In the genomic region with DNA sequence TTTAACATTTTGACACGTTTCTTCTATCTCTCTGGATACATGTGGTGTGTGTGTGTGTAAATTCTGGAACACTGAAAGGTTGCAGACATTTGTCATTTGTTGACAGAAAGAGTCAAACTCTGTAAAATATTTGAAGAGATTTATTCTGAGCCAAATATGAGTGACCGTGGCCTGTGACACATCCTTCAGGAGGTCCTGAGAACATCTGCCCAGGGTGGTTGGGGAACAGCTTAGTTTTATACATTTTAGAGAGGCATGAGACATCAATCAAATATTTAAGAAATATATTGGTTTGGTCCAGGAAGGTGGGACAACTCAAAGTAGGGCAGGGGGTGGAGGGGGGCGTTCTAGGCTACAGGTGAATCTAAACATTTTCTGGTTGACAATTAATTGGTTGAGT, we compare ENCODE assay signal across 23 cellular contexts. TPM values are rescaled to one million over a fixed set of nuclear protein-coding genes. Genes with fewer than 3 reads are reported as not detected.
DNase-seq lines count a peak whose midpoint lies in the region; ATAC-seq and TF ChIP-seq lines count a peak whose summit lies in the region.
"Had no signal": no experiment of that assay in that cellular context is flagged by ENCODE, and none has a peak within 500 bp of the region (broad histone marks: within the 10 kb centered on the region; RNA-seq: fewer than 3 reads in every experiment).

No MANE protein-coding gene starts in this region.

- TF ChIP-seq POLR2A in adrenal gland (IDR thresholded peaks at IDR 0.05): no peak
- TF ChIP-seq POLR2A in prostate gland (IDR thresholded peaks at IDR 0.05): no peak

- peak; percentile 2 for DNase-seq in A673 (ENCODE audit: low spot score)
- DNase-seq in CD4-positive, alpha-beta T cell: no peak
- DNase-seq in T-helper 17 cell: no peak
- DNase-seq in activated T-helper 2 cell treated with anti-CD3 and anti-CD28 coated beads, Interferon-gamma antibody, Interleukin-2, Interleukin-4, amounts not matched to agents 10 μg/mL and 5 μg/mL and 100 μg/mL, durations not matched to agents 14 hours and 24 hours and 36 hours (ENCODE audit: low spot score): no peak
- no peak for DNase-seq in medulla oblongata (ENCODE audit: extremely low spot score)
- DNase-seq in adrenal gland: no peak
- no peak for DNase-seq in prostate gland (ENCODE audit: low spot score)
- DNase-seq: CD4-positive, CD25-positive, alpha-beta regulatory T cell; CD8-positive, alpha-beta memory T cell; DMS 273 treated with DMSO at 0.1 percent for 48 hours; DMS79; EL; GDM1; H9 had no signal

- peak overlapping the region; percentile 91 for H3K27ac Mint-ChIP-seq in CD4-positive, alpha-beta T cell
- peak overlapping the region; percentile 79 for H3K27ac Mint-ChIP-seq in T-helper 17 cell
- peak overlapping the region; percentile 49 for H3K27ac Mint-ChIP-seq in activated T-helper 2 cell treated with anti-CD3 and anti-CD28 coated beads, Interferon-gamma antibody, Interleukin-2, Interleukin-4, amounts not matched to agents 10 μg/mL and 5 μg/mL and 100 μg/mL, durations not matched to agents 14 hours and 24 hours and 36 hours
- H3K27ac Mint-ChIP-seq: B cell, GM23338, H9 had no signal

- POLR2A ChIA-PET in A673 (lab: Charles Lee; ENCODE audit: low non-redundant PET): no interaction called here
- POLR2A ChIA-PET in CD4-positive, alpha-beta T cell (lab: Charles Lee): interaction anchor here (1.3 to 2.8 kb wide), 2 partner anchors 30 to 87 kb away, joined by 4 to 17 read pairs; no protein-coding TSS in a partner anchor

- H3K4me3 ChIP-seq in A673 (ENCODE audit: low read depth, low read length, poor library complexity, severe bottlenecking): no peak overlapping the region
- no peak overlapping the region for H3K4me3 ChIP-seq in adrenal gland
- no peak overlapping the region for H3K4me3 ChIP-seq in prostate gland
- H3K4me3 ChIP-seq: BLaER1, GM12878, GM23338 had no signal

- H3K27ac ChIP-seq in A673 (ENCODE audit: low read depth, low read length, poor library complexity, severe bottlenecking): no peak overlapping the region
- no peak overlapping the region for H3K27ac ChIP-seq in CD4-positive, alpha-beta T cell (ENCODE audit: low read depth, low read length)
- H3K27ac ChIP-seq in adrenal gland: no peak overlapping the region
- H3K27ac ChIP-seq in prostate gland: no peak overlapping the region
- H3K27ac ChIP-seq: BLaER1, C4-2B had no signal

- H3K9me3 Mint-ChIP-seq in CD4-positive, alpha-beta T cell: no peaks in the 10 kb centered on the region
- peaks cover 4% of the 10 kb centered on the region for H3K9me3 Mint-ChIP-seq in activated T-helper 2 cell treated with anti-CD3 and anti-CD28 coated beads, Interferon-gamma antibody, Interleukin-2, Interleukin-4, amounts not matched to agents 10 μg/mL and 5 μg/mL and 100 μg/mL, durations not matched to agents 14 hours and 24 hours and 36 hours
- H3K9me3 Mint-ChIP-seq: CD4-positive, CD25-positive, alpha-beta regulatory T cell; GM23338 had no signal

- no peaks in the 10 kb centered on the region for H3K36me3 Mint-ChIP-seq in CD4-positive, alpha-beta T cell (ENCODE audit: low read depth)
- no peaks in the 10 kb centered on the region for H3K36me3 Mint-ChIP-seq in T-helper 17 cell (ENCODE audit: low read depth)
- H3K36me3 Mint-ChIP-seq in activated T-helper 2 cell treated with anti-CD3 and anti-CD28 coated beads, Interferon-gamma antibody, Interleukin-2, Interleukin-4, amounts not matched to agents 10 μg/mL and 5 μg/mL and 100 μg/mL, durations not matched to agents 14 hours and 24 hours and 36 hours (ENCODE audit: low read depth): peaks cover 5% of the 10 kb centered on the region
- H3K36me3 Mint-ChIP-seq: CD4-positive, CD25-positive, alpha-beta regulatory T cell; CD8-positive, alpha-beta memory T cell had no signal

- no peaks in the 10 kb centered on the region for H3K9me3 ChIP-seq in A673 (ENCODE audit: low read depth, low read length, poor library complexity, severe bottlenecking)
- H3K9me3 ChIP-seq in CD4-positive, alpha-beta T cell (ENCODE audit: control insufficient read depth, low read length): no peaks in the 10 kb centered on the region
- no peaks in the 10 kb centered on the region for H3K9me3 ChIP-seq in T-helper 17 cell (ENCODE audit: control insufficient read depth, low read length, poor library complexity, severe bottlenecking)
- H3K9me3 ChIP-seq in adrenal gland (replicated peaks in 1 of 3): no peaks in the 10 kb centered on the region
- no peaks in the 10 kb centered on the region for H3K9me3 ChIP-seq in prostate gland
- H3K9me3 ChIP-seq: BLaER1 had no signal

- intact Hi-C loops in A673 (cut with micrococcal nuclease; ENCODE audit: unreplicated experiment): loop anchor here (10.0 kb wide), 1 partner anchor 318 kb away; no protein-coding TSS in a partner anchor
- intact Hi-C loops in CD4-positive, alpha-beta T cell (cut with DNase I, micrococcal nuclease): loop anchor here in 1 of 2 experiments (5.0 kb wide), 1 partner anchor 35 kb away; no protein-coding TSS in a partner anchor
- intact Hi-C loops in activated T-helper 2 cell treated with anti-CD3 and anti-CD28 coated beads, Interferon-gamma antibody, Interleukin-2, Interleukin-4, amounts not matched to agents 10 μg/mL and 5 μg/mL and 100 μg/mL, durations not matched to agents 14 hours and 24 hours and 36 hours (cut with micrococcal nuclease): no loop called here
- intact Hi-C loops in adrenal gland (cut with DNase I): loop anchor here in 1 of 2 donors (10.0 kb wide), 1 partner anchor 318 kb away; no protein-coding TSS in a partner anchor
- intact Hi-C loops in prostate gland (cut with DNase I): no loop called here

- no peaks in the 10 kb centered on the region for H3K27me3 Mint-ChIP-seq in CD4-positive, alpha-beta T cell
- no peaks in the 10 kb centered on the region for H3K27me3 Mint-ChIP-seq in T-helper 17 cell
- H3K27me3 Mint-ChIP-seq in activated T-helper 2 cell treated with anti-CD3 and anti-CD28 coated beads, Interferon-gamma antibody, Interleukin-2, Interleukin-4, amounts not matched to agents 10 μg/mL and 5 μg/mL and 100 μg/mL, durations not matched to agents 14 hours and 24 hours and 36 hours (ENCODE audit: low read depth): no peaks in the 10 kb centered on the region
- H3K27me3 Mint-ChIP-seq: B cell; CD4-positive, CD25-positive, alpha-beta regulatory T cell had no signal

- no peaks in the 10 kb centered on the region for H3K36me3 ChIP-seq in A673 (ENCODE audit: insufficient read depth, low read length, poor library complexity, severe bottlenecking)
- no peaks in the 10 kb centered on the region for H3K36me3 ChIP-seq in adrenal gland (replicated peaks in 1 of 2)
- H3K36me3 ChIP-seq in prostate gland: no peaks in the 10 kb centered on the region
- H3K36me3 ChIP-seq: BLaER1 had no signal

- ATAC-seq in CD4-positive, alpha-beta T cell (ENCODE audit: poor library complexity): no peak
- ATAC-seq in T-helper 17 cell: no peak
- ATAC-seq: GM12878, GM23338, HCT116 had no signal

- no peak for TF ChIP-seq CTCF in A673 (conservative IDR thresholded peaks at IDR 0.05; ENCODE audit: low read depth, low read length)
- TF ChIP-seq CTCF in CD4-positive, alpha-beta T cell (IDR thresholded peaks at IDR 0.05): no peak
- TF ChIP-seq CTCF in adrenal gland (IDR thresholded peaks at IDR 0.05): no peak
- no peak for TF ChIP-seq CTCF in prostate gland (IDR thresholded peaks at IDR 0.05)

- no TSS peak for BruUV-seq in A673 (replicated peaks; lab: Mats Ljungman, UMichigan)

- WGBS in adrenal gland, 4 donors: 51 to 76% (median 58%) methylated on average over 3 of the region's 3 CpGs
- WGBS in prostate gland: 72% methylated on average over 3 of the region's 3 CpGs

- H3K4me1 ChIP-seq in A673 (ENCODE audit: insufficient read depth, low read length, poor library complexity, severe bottlenecking): peaks cover 18% of the 10 kb centered on the region
- no peaks in the 10 kb centered on the region for H3K4me1 ChIP-seq in adrenal gland (replicated peaks in 1 of 2)
- no peaks in the 10 kb centered on the region for H3K4me1 ChIP-seq in prostate gland (replicated peaks)
- H3K4me1 ChIP-seq: BLaER1 had no signal

- CTCF ChIA-PET in A673 (lab: Charles Lee): interaction anchor here (0.6 kb wide), 1 partner anchor 193 kb away, joined by 3 read pairs; no protein-coding TSS in a partner anchor
- CTCF ChIA-PET in CD4-positive, alpha-beta T cell (lab: Charles Lee): interaction anchor here (1.3 to 2.0 kb wide), 3 partner anchors 24 to 101 kb away, joined by 3 to 7 read pairs (median 3); no protein-coding TSS in a partner anchor

- H3K4me1 Mint-ChIP-seq in CD4-positive, alpha-beta T cell (ENCODE audit: low read depth): peaks cover 54% of the 10 kb centered on the region
- H3K4me1 Mint-ChIP-seq in T-helper 17 cell: peaks cover 23% of the 10 kb centered on the region
- peaks cover 46% of the 10 kb centered on the region for H3K4me1 Mint-ChIP-seq in activated T-helper 2 cell treated with anti-CD3 and anti-CD28 coated beads, Interferon-gamma antibody, Interleukin-2, Interleukin-4, amounts not matched to agents 10 μg/mL and 5 μg/mL and 100 μg/mL, durations not matched to agents 14 hours and 24 hours and 36 hours (ENCODE audit: low read depth)
- H3K4me1 Mint-ChIP-seq: B cell, GM23338, H9 had no signal

- H3K4me3 Mint-ChIP-seq in CD4-positive, alpha-beta T cell: no peak overlapping the region
- H3K4me3 Mint-ChIP-seq in T-helper 17 cell: no peak overlapping the region
- no peak overlapping the region for H3K4me3 Mint-ChIP-seq in activated T-helper 2 cell treated with anti-CD3 and anti-CD28 coated beads, Interferon-gamma antibody, Interleukin-2, Interleukin-4, amounts not matched to agents 10 μg/mL and 5 μg/mL and 100 μg/mL, durations not matched to agents 14 hours and 24 hours and 36 hours (ENCODE audit: low read depth)
- H3K4me3 Mint-ChIP-seq: B cell; CD8-positive, alpha-beta memory T cell; GM23338; H9 had no signal

- H3K27me3 ChIP-seq in A673 (replicated peaks; ENCODE audit: insufficient read depth, low read depth, low read length, poor library complexity) (no peaks in the 10 kb centered on the region), adrenal gland (peaks cover 21% of the 10 kb centered on the region), prostate gland (replicated peaks; ENCODE audit: insufficient read depth) (no peaks in the 10 kb centered on the region)
- no peaks in the 10 kb centered on the region for H3K27me3 ChIP-seq in CD4-positive, alpha-beta T cell (ENCODE audit: control insufficient read depth, insufficient read depth, low read length)

RNA-seq across cellular contexts. Expression of a gene that starts 40.7 kb away (rescaled TPM):
- not detected in 2 replicates for total RNA-seq in A673 (2021)
- 10 to 100 TPM; 44.7 to 47.6 TPM for total RNA-seq in CD4-positive, alpha-beta T cell
- total RNA-seq in T-helper 17 cell: 10 to 100 TPM; 34.8 to 60.7 TPM
- total RNA-seq in activated T-helper 2 cell treated with anti-CD3 and anti-CD28 coated beads, Interferon-gamma antibody, Interleukin-2, Interleukin-4, amounts not matched to agents 10 μg/mL and 5 μg/mL and 100 μg/mL, durations not matched to agents 14 hours and 24 hours and 36 hours: 123 and 127 TPM in 2 replicates
- under 1 TPM in 4 of 8 donors, not detected in 4; 0.23 to 0.78 (median 0.33) TPM for total RNA-seq in adrenal gland
- under 1 TPM in 2 of 3 donors, not detected in 1; 0.07 TPM for polyA plus RNA-seq in adrenal gland
- not detected for total RNA-seq in prostate gland
- total RNA-seq: A172, GM23338, H4, H9 had no signal
- polyA plus RNA-seq: AG04450, GM23338 had no signal

Comparison
In these comparisons a context has a peak if more than half of its experiments do, and no peak if none do; other contexts are left out.
1. RNA of a gene that starts 40.7 kb away (total RNA-seq): 123 to 127 TPM in activated T-helper 2 cell treated with anti-CD3 and anti-CD28 coated beads, Interferon-gamma antibody, Interleukin-2, Interleukin-4, amounts not matched to agents 10 μg/mL and 5 μg/mL and 100 μg/mL, durations not matched to agents 14 hours and 24 hours and 36 hours, 34.8 to 60.7 TPM in T-helper 17 cell and 44.7 to 47.6 TPM in CD4-positive, alpha-beta T cell; 0.23 to 0.78 TPM in adrenal gland, not detected in A673 and not detected in prostate gland; every median in the first group is over 10 times any median in the second.
2. Peak in every context shown above with its lines, with median percentiles within 50 percentile points of each other: H3K27ac Mint-ChIP-seq.